ENCODE assay signal across 9 cellular contexts in genomic region chr2:109032229-109032800, GRCh38. TPM values are rescaled to one million over a fixed set of nuclear protein-coding genes. Genes with fewer than 3 reads are reported as not detected.
DNase-seq lines count a peak whose midpoint lies in the region; ATAC-seq, FAIRE-seq and TF ChIP-seq lines count a peak whose summit lies in the region.
"Had no signal": no experiment of that assay in that cellular context is flagged by ENCODE, and none has a peak within 500 bp of the region (broad histone marks: within the 10 kb centered on the region; RNA-seq: fewer than 3 reads in every experiment).

No MANE protein-coding gene starts in this region.

- H3K27ac ChIP-seq in HepG2 (ENCODE audit: extremely low read length, insufficient read depth, low read length) (no peak overlapping the region), suprapubic skin (no peak overlapping the region)

- BruUV-seq in HepG2 (replicated peaks; lab: Mats Ljungman, UMichigan), result no TSS peak

- H3K79me2 ChIP-seq in HepG2 (ENCODE audit: insufficient read depth, low read length), result no peaks in the 10 kb centered on the region

- H3K9me3 ChIP-seq in HepG2 (ENCODE audit: low read length) (no peaks in the 10 kb centered on the region), suprapubic skin (no peaks in the 10 kb centered on the region)

- no peak for TF ChIP-seq EP300 in HepG2 (IDR thresholded peaks at IDR 0.05; ENCODE audit: low read depth in 2 of 2, low read length in 2 of 2)
- TF ChIP-seq EP300 in HepG2 (CRISPR knock-in tag; IDR thresholded peaks at IDR 0.05; ENCODE audit: borderline replicate concordance), result no peak
- no peak for TF ChIP-seq EP300 in suprapubic skin (IDR thresholded peaks at IDR 0.05)

- no peak for TF ChIP-seq POLR2A in HepG2 (IDR thresholded peaks at IDR 0.05; ENCODE audit: insufficient read depth in 1 of 2, low read depth in 2 of 2, low read length in 2 of 2)
- no peak for TF ChIP-seq POLR2A in suprapubic skin (IDR thresholded peaks at IDR 0.05)

- no peak overlapping the region for H2AFZ ChIP-seq in HepG2 (ENCODE audit: low read length)

- FAIRE-seq in HepG2 (lab: Jason Lieb, UNC), result no peak

- TF ChIP-seq CTCF in HepG2 (CRISPR knock-in tag; IDR thresholded peaks at IDR 0.05), result no peak
- TF ChIP-seq CTCF in suprapubic skin (IDR thresholded peaks at IDR 0.05), result no peak

- H3K4me1 ChIP-seq in HepG2 (ENCODE audit: insufficient read depth, low read length) (peaks cover 20% of the 10 kb centered on the region), suprapubic skin (peaks cover 11% of the 10 kb centered on the region)

- no peaks in the 10 kb centered on the region for H3K36me3 ChIP-seq in HepG2 (replicated peaks in 1 of 2; ENCODE audit: control insufficient read depth in 1 of 2, insufficient read depth in 2 of 2, low read length in 2 of 2)
- H3K36me3 ChIP-seq in suprapubic skin, result no peaks in the 10 kb centered on the region

- no peak for TF ChIP-seq RAD21 in HepG2 (CRISPR knock-in tag; IDR thresholded peaks at IDR 0.05)

- peak overlapping the region; percentile 60 for H3K4me2 ChIP-seq in HepG2 (ENCODE audit: low read depth, low read length)

- no peaks in the 10 kb centered on the region for H4K20me1 ChIP-seq in HepG2 (ENCODE audit: insufficient read depth, low read length)

- CTCF ChIA-PET in HepG2 (lab: Yijun Ruan, JAX; ENCODE audit: low intra/inter-chr PET ratio, low total read pairs) (no interaction called here), HEK293T (lab: Yijun Ruan, JAX) (no interaction called here)

- 62% methylated on average over 9 of the region's 9 CpGs for WGBS in HepG2 (ENCODE audit: low lambda C conversion rate)
- 74% methylated on average over 9 of the region's 9 CpGs for WGBS in suprapubic skin

- in situ Hi-C loops in HepG2 (cut with HindIII; ENCODE audit: extremely low pct_ligation_motif_present, low pct_unique_long_range_greater_than_20kb), result no loop called here

- POLR2A ChIA-PET in HepG2 (lab: Yijun Ruan, JAX) (no interaction called here), HEK293T (lab: Yijun Ruan, JAX) (interaction anchor here (0.6 to 1.2 kb wide), 2 partner anchors 13 to 251 kb away, joined by 3 to 8 read pairs; no protein-coding TSS in a partner anchor)

- intact Hi-C loops in HepG2 (cut with micrococcal nuclease; ENCODE audit: unreplicated experiment), result no loop called here

- peak; percentile 8 to 13 for DNase-seq in activated CD8-positive, alpha-beta memory T cell treated with anti-CD3 and anti-CD28 coated beads for 1 hour (ENCODE audit: extremely low read depth in 1 of 2, low read depth in 1 of 2)
- DNase-seq in activated CD8-positive, alpha-beta memory T cell treated with anti-CD3 and anti-CD28 coated beads for 24 hours, result no peak
- peak; percentile 72 for DNase-seq in activated effector memory CD4-positive, alpha-beta T cell treated with anti-CD3 and anti-CD28 coated beads, Interleukin-2, amount 50 U/mL, for 16 hours
- DNase-seq in HepG2 (ENCODE audit: low spot score), result no peak
- peak in 1 of 2 donors; percentile 7 for DNase-seq in suprapubic skin (ENCODE audit: low spot score in 2 of 2)
- DNase-seq in iPS-NIHi7 (ENCODE audit: extremely low spot score), result no peak
- no peak for DNase-seq in HEK293T (ENCODE audit: extremely low spot score)

- H3K27me3 ChIP-seq in HepG2 (ENCODE audit: control insufficient read depth in 1 of 2, insufficient read depth in 2 of 2, low read length in 2 of 2) (peaks cover 0 to 3% of the 10 kb centered on the region in 2 experiments; a peak in 2 of 5 replicates), suprapubic skin (no peaks in the 10 kb centered on the region)

- ATAC-seq in HepG2 (no peak), HG03097 (IDR thresholded peaks at IDR 0.05; ENCODE audit: low FRiP score, unreplicated experiment) (no peak)

- H3K4me3 ChIP-seq in HepG2 (replicated peaks in 1 of 3; ENCODE audit: insufficient read depth in 1 of 3, low read depth in 2 of 3, low read length in 3 of 3), result peak overlapping the region in 1 of 3 experiments; percentile 13; a peak in 1 of 6 replicates
- peak overlapping the region; percentile 53 for H3K4me3 ChIP-seq in suprapubic skin

- H3K9ac ChIP-seq in HepG2 (ENCODE audit: insufficient read depth, low read depth, low read length), result no peak overlapping the region

TF ChIP-seq in HepG2, 621 proteins besides CTCF, POLR2A, EP300 and RAD21:
- no peak for TF ChIP-seq SMC3 (IDR thresholded peaks at IDR 0.05; ENCODE audit: low read length)
- TF ChIP-seq ZNF768 (CRISPR knock-in tag; IDR thresholded peaks at IDR 0.05), result 0 out of 2 replicates have a peak, but pooled peaks have one; percentile 14

TF ChIP-seq in HEK293T, 16 proteins besides CTCF, POLR2A, EP300 and RAD21:
- no peak for TF ChIP-seq ELF4 (IDR thresholded peaks at IDR 0.05)
- TF ChIP-seq HDGF (IDR thresholded peaks at IDR 0.05; ENCODE audit: borderline replicate concordance), result no peak
- no peak for TF ChIP-seq SP1 (IDR thresholded peaks at IDR 0.05)
- no peak for TF ChIP-seq NFRKB (IDR thresholded peaks at IDR 0.05)
- TF ChIP-seq PKNOX1 (IDR thresholded peaks at IDR 0.05), result no peak; the same call in 1 of the 2 replicates
- TF ChIP-seq SUZ12 (IDR thresholded peaks at IDR 0.05), result no peak
- no peak for TF ChIP-seq CTBP1 (IDR thresholded peaks at IDR 0.05; ENCODE audit: borderline replicate concordance)
- TF ChIP-seq FOXA1 (IDR thresholded peaks at IDR 0.05), result no peak
- no peak for TF ChIP-seq FOXM1 (IDR thresholded peaks at IDR 0.05; ENCODE audit: borderline replicate concordance)
- TF ChIP-seq TARDBP (IDR thresholded peaks at IDR 0.05), result no peak
- TF ChIP-seq L3MBTL2 (conservative IDR thresholded peaks at IDR 0.05), result no peak
- TF ChIP-seq BHLHE40 (IDR thresholded peaks at IDR 0.05; ENCODE audit: borderline replicate concordance), result no peak

RNA-seq across cellular contexts. Expression of gene EDAR, which starts 43.3 kb away (rescaled TPM):
- total RNA-seq in HepG2 (2016; rRNA removed; fragmentation: Illumina TruSeq; extraction: Trizol), result not detected in 2 replicates
- not detected in 2 replicates for total RNA-seq in HepG2 (2016; cell fraction: cytosol; rRNA removed; fragmentation: Illumina TruSeq; extraction: Trizol; ENCODE audit: low read depth)
- not detected in 2 replicates for total RNA-seq in HepG2 (2016; cell fraction: insoluble cytoplasmic fraction; rRNA removed; fragmentation: Illumina TruSeq; extraction: Trizol)
- not detected in 2 replicates for total RNA-seq in HepG2 (2016; cell fraction: membrane; rRNA removed; fragmentation: Illumina TruSeq; extraction: Trizol)
- not detected in 2 replicates for total RNA-seq in HepG2 (2016; cell fraction: nucleus; rRNA removed; fragmentation: Illumina TruSeq; extraction: Trizol)
- polyA plus RNA-seq in HepG2 (2011; rRNA removed), result not detected in 2 replicates
- not detected in 2 replicates for polyA plus RNA-seq in HepG2 (2011; cell fraction: cytosol; rRNA removed)
- polyA plus RNA-seq in HepG2 (2011; cell fraction: nucleus; rRNA removed), result not detected in 2 replicates
- polyA plus RNA-seq in HepG2 (2012), result not detected in 2 replicates
- not detected in 2 replicates for polyA plus RNA-seq in HepG2 (2016; cell fraction: cytosol; fragmentation: Illumina TruSeq; extraction: Trizol; ENCODE audit: low read depth)
- polyA plus RNA-seq in HepG2 (2016; cell fraction: insoluble cytoplasmic fraction; fragmentation: Illumina TruSeq; extraction: Trizol; ENCODE audit: low read depth), result not detected in 2 replicates
- not detected in 2 replicates for polyA plus RNA-seq in HepG2 (2016; cell fraction: membrane; fragmentation: Illumina TruSeq; extraction: Trizol; ENCODE audit: low read depth)
- polyA plus RNA-seq in HepG2 (2016; cell fraction: nucleus; fragmentation: Illumina TruSeq; extraction: Trizol; ENCODE audit: insufficient read depth, low read depth), result not detected in 2 replicates
- polyA minus RNA-seq in HepG2 (2011; rRNA and poly(A)+ RNA removed; ENCODE audit: low replicate concordance), result 0.16 TPM in 1 of 2 replicates, not detected in the other
- polyA minus RNA-seq in HepG2 (2011; cell fraction: cytosol; rRNA and poly(A)+ RNA removed), result not detected in 2 replicates
- polyA minus RNA-seq in HepG2 (2011; cell fraction: nucleus; rRNA and poly(A)+ RNA removed), result not detected in 2 replicates
- 1 to 10 TPM; 1.5 to 4.3 (median 2.2) TPM for total RNA-seq in suprapubic skin
- polyA plus RNA-seq: AG04450 had no signal

Comparison
In these comparisons a context has a peak if more than half of its experiments do, and no peak if none do; other contexts are left out.
1. DNase-seq: peak in activated CD8-positive, alpha-beta memory T cell treated with anti-CD3 and anti-CD28 coated beads for 1 hour (2 of 2) and activated effector memory CD4-positive, alpha-beta T cell treated with anti-CD3 and anti-CD28 coated beads, Interleukin-2, amount 50 U/mL, for 16 hours (single experiment); none in activated CD8-positive, alpha-beta memory T cell treated with anti-CD3 and anti-CD28 coated beads for 24 hours (single experiment), HepG2 (single experiment), iPS-NIHi7 (single experiment) and HEK293T (single experiment).